ENCODE assay signal across 1 cellular context in the genomic region with DNA sequence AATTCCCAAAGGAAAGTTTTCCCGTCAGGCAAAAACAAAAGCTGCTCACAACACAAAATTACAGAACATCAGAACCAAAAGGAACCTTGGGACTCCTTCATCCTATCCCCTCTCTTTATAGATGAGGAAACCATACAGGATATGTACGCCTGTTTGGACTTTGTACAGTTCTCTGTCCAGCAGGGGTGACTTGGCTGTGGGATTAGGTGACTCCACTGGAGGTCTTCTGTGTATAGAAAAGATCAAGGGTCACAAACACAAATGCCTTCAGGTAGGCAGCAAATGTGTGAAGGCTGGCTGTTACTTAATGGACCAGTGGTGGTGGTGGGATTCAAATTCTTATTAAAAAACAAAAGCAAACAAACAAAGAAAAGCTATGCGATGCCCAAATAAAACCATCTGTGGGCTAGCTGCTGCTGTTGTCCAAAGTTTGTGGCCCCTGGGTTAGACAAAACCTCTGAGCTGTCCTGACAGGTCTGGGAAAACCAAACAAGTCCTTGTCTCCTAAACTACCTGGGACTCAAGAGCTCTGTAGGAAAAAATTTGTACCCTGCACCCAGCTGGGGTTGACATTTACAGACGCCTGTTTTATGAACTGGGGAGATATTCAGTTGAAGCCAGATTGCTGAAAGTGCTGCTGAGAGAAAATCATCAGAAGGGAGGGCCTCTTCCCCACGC.
TF ChIP-seq lines count a peak whose summit lies in the region.

No MANE protein-coding gene starts in this region.

TF ChIP-seq in HepG2, 621 proteins besides CTCF, POLR2A, EP300 and RAD21 (continued from another document):
- TF ChIP-seq, protein P1, sequence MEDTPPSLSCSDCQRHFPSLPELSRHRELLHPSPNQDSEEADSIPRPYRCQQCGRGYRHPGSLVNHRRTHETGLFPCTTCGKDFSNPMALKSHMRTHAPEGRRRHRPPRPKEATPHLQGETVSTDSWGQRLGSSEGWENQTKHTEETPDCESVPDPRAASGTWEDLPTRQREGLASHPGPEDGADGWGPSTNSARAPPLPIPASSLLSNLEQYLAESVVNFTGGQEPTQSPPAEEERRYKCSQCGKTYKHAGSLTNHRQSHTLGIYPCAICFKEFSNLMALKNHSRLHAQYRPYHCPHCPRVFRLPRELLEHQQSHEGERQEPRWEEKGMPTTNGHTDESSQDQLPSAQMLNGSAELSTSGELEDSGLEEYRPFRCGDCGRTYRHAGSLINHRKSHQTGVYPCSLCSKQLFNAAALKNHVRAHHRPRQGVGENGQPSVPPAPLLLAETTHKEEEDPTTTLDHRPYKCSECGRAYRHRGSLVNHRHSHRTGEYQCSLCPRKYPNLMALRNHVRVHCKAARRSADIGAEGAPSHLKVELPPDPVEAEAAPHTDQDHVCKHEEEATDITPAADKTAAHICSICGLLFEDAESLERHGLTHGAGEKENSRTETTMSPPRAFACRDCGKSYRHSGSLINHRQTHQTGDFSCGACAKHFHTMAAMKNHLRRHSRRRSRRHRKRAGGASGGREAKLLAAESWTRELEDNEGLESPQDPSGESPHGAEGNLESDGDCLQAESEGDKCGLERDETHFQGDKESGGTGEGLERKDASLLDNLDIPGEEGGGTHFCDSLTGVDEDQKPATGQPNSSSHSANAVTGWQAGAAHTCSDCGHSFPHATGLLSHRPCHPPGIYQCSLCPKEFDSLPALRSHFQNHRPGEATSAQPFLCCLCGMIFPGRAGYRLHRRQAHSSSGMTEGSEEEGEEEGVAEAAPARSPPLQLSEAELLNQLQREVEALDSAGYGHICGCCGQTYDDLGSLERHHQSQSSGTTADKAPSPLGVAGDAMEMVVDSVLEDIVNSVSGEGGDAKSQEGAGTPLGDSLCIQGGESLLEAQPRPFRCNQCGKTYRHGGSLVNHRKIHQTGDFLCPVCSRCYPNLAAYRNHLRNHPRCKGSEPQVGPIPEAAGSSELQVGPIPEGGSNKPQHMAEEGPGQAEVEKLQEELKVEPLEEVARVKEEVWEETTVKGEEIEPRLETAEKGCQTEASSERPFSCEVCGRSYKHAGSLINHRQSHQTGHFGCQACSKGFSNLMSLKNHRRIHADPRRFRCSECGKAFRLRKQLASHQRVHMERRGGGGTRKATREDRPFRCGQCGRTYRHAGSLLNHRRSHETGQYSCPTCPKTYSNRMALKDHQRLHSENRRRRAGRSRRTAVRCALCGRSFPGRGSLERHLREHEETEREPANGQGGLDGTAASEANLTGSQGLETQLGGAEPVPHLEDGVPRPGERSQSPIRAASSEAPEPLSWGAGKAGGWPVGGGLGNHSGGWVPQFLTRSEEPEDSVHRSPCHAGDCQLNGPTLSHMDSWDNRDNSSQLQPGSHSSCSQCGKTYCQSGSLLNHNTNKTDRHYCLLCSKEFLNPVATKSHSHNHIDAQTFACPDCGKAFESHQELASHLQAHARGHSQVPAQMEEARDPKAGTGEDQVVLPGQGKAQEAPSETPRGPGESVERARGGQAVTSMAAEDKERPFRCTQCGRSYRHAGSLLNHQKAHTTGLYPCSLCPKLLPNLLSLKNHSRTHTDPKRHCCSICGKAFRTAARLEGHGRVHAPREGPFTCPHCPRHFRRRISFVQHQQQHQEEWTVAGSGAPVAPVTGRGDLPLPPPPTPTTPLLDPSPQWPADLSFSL (CRISPR knock-in tag; IDR thresholded peaks at IDR 0.05): 0 out of 2 replicates have a peak, but pooled peaks have one; percentile 6
- TF ChIP-seq, protein P2, sequence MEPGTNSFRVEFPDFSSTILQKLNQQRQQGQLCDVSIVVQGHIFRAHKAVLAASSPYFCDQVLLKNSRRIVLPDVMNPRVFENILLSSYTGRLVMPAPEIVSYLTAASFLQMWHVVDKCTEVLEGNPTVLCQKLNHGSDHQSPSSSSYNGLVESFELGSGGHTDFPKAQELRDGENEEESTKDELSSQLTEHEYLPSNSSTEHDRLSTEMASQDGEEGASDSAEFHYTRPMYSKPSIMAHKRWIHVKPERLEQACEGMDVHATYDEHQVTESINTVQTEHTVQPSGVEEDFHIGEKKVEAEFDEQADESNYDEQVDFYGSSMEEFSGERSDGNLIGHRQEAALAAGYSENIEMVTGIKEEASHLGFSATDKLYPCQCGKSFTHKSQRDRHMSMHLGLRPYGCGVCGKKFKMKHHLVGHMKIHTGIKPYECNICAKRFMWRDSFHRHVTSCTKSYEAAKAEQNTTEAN (CRISPR knock-in tag; conservative IDR thresholded peaks at IDR 0.05): 0 out of 2 replicates have a peak, but pooled peaks have one; percentile 52
- TF ChIP-seq NR2F6 (IDR thresholded peaks at IDR 0.05) (peak; percentile 69), NR2F6 (CRISPR knock-in tag; IDR thresholded peaks at IDR 0.05) (peak; percentile 51; the same call in 1 of the 2 replicates), GATAD2A (CRISPR knock-in tag; IDR thresholded peaks at IDR 0.05) (peak; percentile 90)
